ENCODE assay signal across 21 cellular contexts in the genomic region with DNA sequence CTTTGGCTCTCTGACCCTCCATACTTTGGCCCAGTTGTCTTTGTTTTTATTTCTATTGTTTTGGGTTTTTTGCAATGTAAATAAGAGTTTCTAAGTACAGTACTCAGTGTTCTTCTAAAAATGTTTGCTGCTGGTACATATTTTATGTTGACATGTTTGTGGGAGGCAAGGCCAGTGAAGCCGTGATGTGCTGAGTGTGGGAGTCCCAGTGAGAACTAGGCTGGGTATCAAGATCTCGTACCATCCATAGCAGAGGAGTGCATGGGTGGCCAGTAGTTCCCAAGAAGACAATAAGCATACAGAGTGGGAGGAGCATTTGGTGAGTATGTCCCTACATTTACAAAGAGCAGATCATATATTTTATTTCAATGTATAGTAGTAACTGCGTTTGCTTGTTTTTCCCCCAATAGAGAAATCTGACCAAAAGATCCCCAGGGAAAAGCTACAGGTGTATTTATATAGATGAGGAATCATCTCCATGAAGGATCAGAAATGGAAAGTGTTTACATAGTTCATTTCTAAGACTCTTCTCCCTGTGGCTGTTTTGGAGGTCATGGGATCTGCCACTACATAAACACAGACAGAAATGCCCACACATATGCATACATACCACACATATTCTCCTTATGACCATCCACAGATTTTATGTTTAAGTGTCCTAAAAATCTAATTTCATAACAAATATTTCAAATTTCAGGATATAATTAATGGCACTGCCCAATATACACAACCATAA.
DNase-seq lines count a peak whose midpoint lies in the region; ATAC-seq, FAIRE-seq and TF ChIP-seq lines count a peak whose summit lies in the region.
"Had no signal": no experiment of that assay in that cellular context is flagged by ENCODE, and none has a peak within 500 bp of the region (broad histone marks: within the 10 kb centered on the region; RNA-seq: fewer than 3 reads in every experiment).

No MANE protein-coding gene starts in this region.

- no peaks in the 10 kb centered on the region for H3K9me3 ChIP-seq in lower lobe of right lung
- H3K9me3 ChIP-seq in right cardiac atrium (ENCODE audit: control insufficient read depth, low read length): no peaks in the 10 kb centered on the region
- H3K9me3 ChIP-seq: MG63, SK-N-SH had no signal

- H3K4me3 ChIP-seq in lower lobe of right lung (no peak overlapping the region), right cardiac atrium (ENCODE audit: low read length) (no peak overlapping the region)
- H3K4me3 ChIP-seq: MG63 had no signal

- DNase-seq in HS-27A (ENCODE audit: low read depth) (peak; percentile 22), left kidney (ENCODE audit: low read depth, low spot score) (peak; percentile 40), lower lobe of right lung (no peak), AG08395 (ENCODE audit: low spot score) (no peak), right cardiac atrium (no peak)
- DNase-seq: COR-L47, DMS 273 treated with DMSO at 0.1 percent for 48 hours, H9, Kasumi-1, MG63, NCI-H1092, NCI-H1436 treated with DMSO at 0.1 percent for 48 hours, NCI-H2029, NCI-H345, NCI-H524 treated with DMSO at 0.1 percent for 48 hours, SHP77 treated with DMSO at 0.1 percent for 48 hours, SK-N-SH had no signal

- ATAC-seq in lower lobe of right lung (no peak), GM21825 (IDR thresholded peaks at IDR 0.05; ENCODE audit: unreplicated experiment) (no peak), right cardiac atrium (no peak)

- H3K4me1 ChIP-seq in lower lobe of right lung (no peaks in the 10 kb centered on the region), right cardiac atrium (ENCODE audit: control insufficient read depth, insufficient read depth, low read length) (no peaks in the 10 kb centered on the region)

- intact Hi-C loops in lower lobe of right lung (cut with DNase I): no loop called here
- intact Hi-C loops in right cardiac atrium (cut with DNase I): no loop called here

- H3K27ac ChIP-seq in lower lobe of right lung (no peak overlapping the region), right cardiac atrium (ENCODE audit: low read length) (no peak overlapping the region)

- 96% methylated on average over 3 of the region's 3 CpGs for WGBS in right cardiac atrium

- no peaks in the 10 kb centered on the region for H3K36me3 ChIP-seq in lower lobe of right lung
- H3K36me3 ChIP-seq: MG63 had no signal

- FAIRE-seq in endometrium (lab: Jason Lieb, UNC): peak; percentile 12
- FAIRE-seq: GM12891, GM18507 had no signal

- H3K27me3 ChIP-seq in lower lobe of right lung (ENCODE audit: low read depth) (no peaks in the 10 kb centered on the region), right cardiac atrium (ENCODE audit: control insufficient read depth, insufficient read depth) (no peaks in the 10 kb centered on the region)
- H3K27me3 ChIP-seq: MG63 had no signal

- TF ChIP-seq CTCF in lower lobe of right lung (IDR thresholded peaks at IDR 0.05): no peak

Comparison
In these comparisons a context has a peak if more than half of its experiments do, and no peak if none do; other contexts are left out.
1. DNase-seq: peak in HS-27A (single experiment) and left kidney (single experiment); none in lower lobe of right lung (single experiment), AG08395 (single experiment) and right cardiac atrium (0 of 3).